ENCODE assay signal across 10 cellular contexts in genomic region chr17:80596760-80597608, GRCh38. TPM values are rescaled to one million over a fixed set of nuclear protein-coding genes. Genes with fewer than 3 reads are reported as not detected.
DNase-seq lines count a peak whose midpoint lies in the region; ATAC-seq and TF ChIP-seq lines count a peak whose summit lies in the region.
"Had no signal": no experiment of that assay in that cellular context is flagged by ENCODE, and none has a peak within 500 bp of the region (broad histone marks: within the 10 kb centered on the region; RNA-seq: fewer than 3 reads in every experiment).

No MANE protein-coding gene starts in this region.

- 82% methylated on average over 12 of the region's 12 CpGs for WGBS in GM23248 (ENCODE audit: low coverage in 1 of 2, low lambda C conversion rate in 2 of 2, missing lambda C conversion rate in 2 of 2), 2 experiments
- WGBS in suprapubic skin: 88% methylated on average over 12 of the region's 12 CpGs

- H2AFZ ChIP-seq in GM23248 (no peak overlapping the region), OCI-LY1 (ENCODE audit: low read length) (no peak overlapping the region)

- no peak overlapping the region for H3K4me2 ChIP-seq in GM23248 (ENCODE audit: unreplicated experiment)
- H3K4me2 ChIP-seq in OCI-LY1 (ENCODE audit: low read length): no peak overlapping the region

- peaks cover 50% of the 10 kb centered on the region for H3K4me1 Mint-ChIP-seq in activated T-helper 2 cell treated with anti-CD3 and anti-CD28 coated beads, Interferon-gamma antibody, Interleukin-2, Interleukin-4, amounts not matched to agents 10 μg/mL and 5 μg/mL and 100 μg/mL, durations not matched to agents 14 hours and 24 hours and 36 hours (ENCODE audit: low read depth)

- in situ Hi-C loops in GM23248 (cut with MboI): no loop called here

- TF ChIP-seq CTCF in OCI-LY1 (IDR thresholded peaks at IDR 0.05; ENCODE audit: low read length) (no peak), ascending aorta (IDR thresholded peaks at IDR 0.05) (no peak), suprapubic skin (IDR thresholded peaks at IDR 0.05) (no peak)

- H3K9ac ChIP-seq in GM23248: no peak overlapping the region
- no peak overlapping the region for H3K9ac ChIP-seq in OCI-LY1 (ENCODE audit: low read length)

- H3K36me3 Mint-ChIP-seq in activated T-helper 2 cell treated with anti-CD3 and anti-CD28 coated beads, Interferon-gamma antibody, Interleukin-2, Interleukin-4, amounts not matched to agents 10 μg/mL and 5 μg/mL and 100 μg/mL, durations not matched to agents 14 hours and 24 hours and 36 hours (ENCODE audit: low read depth): peaks cover 13% of the 10 kb centered on the region

- no peaks in the 10 kb centered on the region for H3K9me3 ChIP-seq in GM23248 (ENCODE audit: low read depth)
- no peaks in the 10 kb centered on the region for H3K9me3 ChIP-seq in OCI-LY1 (ENCODE audit: low read length)
- H3K9me3 ChIP-seq in ascending aorta: no peaks in the 10 kb centered on the region
- H3K9me3 ChIP-seq in suprapubic skin: no peaks in the 10 kb centered on the region
- H3K9me3 ChIP-seq: tibial artery had no signal

- H3K79me2 ChIP-seq in GM23248 (ENCODE audit: insufficient read depth) (peaks cover 91% of the 10 kb centered on the region), OCI-LY1 (ENCODE audit: insufficient read depth, low read length) (peaks cover 61% of the 10 kb centered on the region)

- DNase-seq in GM23248 (peak; percentile 47), myocyte (ENCODE audit: low read depth) (peak; percentile 42), ascending aorta (ENCODE audit: low spot score in 2 of 2) (no peak), suprapubic skin (ENCODE audit: low spot score in 2 of 2) (no peak)
- DNase-seq in activated T-helper 2 cell treated with anti-CD3 and anti-CD28 coated beads, Interferon-gamma antibody, Interleukin-2, Interleukin-4, amounts not matched to agents 10 μg/mL and 5 μg/mL and 100 μg/mL, durations not matched to agents 14 hours and 24 hours and 36 hours (ENCODE audit: low spot score): no peak
- DNase-seq: OCI-M1, tibial artery had no signal

- H3K27ac ChIP-seq in GM23248: no peak overlapping the region
- H3K27ac ChIP-seq in OCI-LY1 (ENCODE audit: low read depth, low read length, poor library complexity, severe bottlenecking): peak overlapping the region; percentile 45
- H3K27ac ChIP-seq in ascending aorta: no peak overlapping the region
- H3K27ac ChIP-seq in suprapubic skin: no peak overlapping the region
- H3K27ac ChIP-seq: tibial artery had no signal

- no peak overlapping the region for H3K4me3 Mint-ChIP-seq in activated T-helper 2 cell treated with anti-CD3 and anti-CD28 coated beads, Interferon-gamma antibody, Interleukin-2, Interleukin-4, amounts not matched to agents 10 μg/mL and 5 μg/mL and 100 μg/mL, durations not matched to agents 14 hours and 24 hours and 36 hours (ENCODE audit: low read depth)

- H3K27me3 ChIP-seq in GM23248 (replicated peaks; ENCODE audit: insufficient read depth) (no peaks in the 10 kb centered on the region), OCI-LY1 (ENCODE audit: insufficient read depth, low read length) (no peaks in the 10 kb centered on the region), ascending aorta (no peaks in the 10 kb centered on the region), suprapubic skin (no peaks in the 10 kb centered on the region)
- H3K27me3 ChIP-seq: tibial artery had no signal

- H3K4me3 ChIP-seq in GM23248: no peak overlapping the region
- H3K4me3 ChIP-seq in OCI-LY1 (ENCODE audit: low read depth, low read length, poor library complexity, severe bottlenecking): no peak overlapping the region
- no peak overlapping the region for H3K4me3 ChIP-seq in ascending aorta
- H3K4me3 ChIP-seq in suprapubic skin: no peak overlapping the region
- H3K4me3 ChIP-seq: tibial artery had no signal

- peaks cover 19% of the 10 kb centered on the region for H3K4me1 ChIP-seq in GM23248 (ENCODE audit: insufficient read depth)
- peaks cover 71% of the 10 kb centered on the region for H3K4me1 ChIP-seq in OCI-LY1 (ENCODE audit: insufficient read depth, low read length, severe bottlenecking)
- H3K4me1 ChIP-seq in ascending aorta: no peaks in the 10 kb centered on the region
- H3K4me1 ChIP-seq in suprapubic skin: peaks cover 11% of the 10 kb centered on the region
- H3K4me1 ChIP-seq: tibial artery had no signal

- H3K36me3 ChIP-seq in GM23248 (ENCODE audit: low read depth): no peaks in the 10 kb centered on the region
- H3K36me3 ChIP-seq in OCI-LY1 (ENCODE audit: insufficient read depth, low read length): no peaks in the 10 kb centered on the region
- H3K36me3 ChIP-seq in ascending aorta: no peaks in the 10 kb centered on the region
- no peaks in the 10 kb centered on the region for H3K36me3 ChIP-seq in suprapubic skin
- H3K36me3 ChIP-seq: tibial artery had no signal

- peak overlapping the region; percentile 2 for H3K27ac Mint-ChIP-seq in activated T-helper 2 cell treated with anti-CD3 and anti-CD28 coated beads, Interferon-gamma antibody, Interleukin-2, Interleukin-4, amounts not matched to agents 10 μg/mL and 5 μg/mL and 100 μg/mL, durations not matched to agents 14 hours and 24 hours and 36 hours

- no peak for TF ChIP-seq EP300 in suprapubic skin (IDR thresholded peaks at IDR 0.05)

- no peaks in the 10 kb centered on the region for H3K9me3 Mint-ChIP-seq in activated T-helper 2 cell treated with anti-CD3 and anti-CD28 coated beads, Interferon-gamma antibody, Interleukin-2, Interleukin-4, amounts not matched to agents 10 μg/mL and 5 μg/mL and 100 μg/mL, durations not matched to agents 14 hours and 24 hours and 36 hours

- ATAC-seq in HG02852 (IDR thresholded peaks at IDR 0.05; ENCODE audit: unreplicated experiment): no peak
- ATAC-seq in GM18907 (IDR thresholded peaks at IDR 0.05; ENCODE audit: unreplicated experiment): no peak

- H4K20me1 ChIP-seq in GM23248 (ENCODE audit: insufficient read depth): peaks cover 5% of the 10 kb centered on the region
- no peaks in the 10 kb centered on the region for H4K20me1 ChIP-seq in OCI-LY1 (ENCODE audit: insufficient read depth, low read length)

- intact Hi-C loops in activated T-helper 2 cell treated with anti-CD3 and anti-CD28 coated beads, Interferon-gamma antibody, Interleukin-2, Interleukin-4, amounts not matched to agents 10 μg/mL and 5 μg/mL and 100 μg/mL, durations not matched to agents 14 hours and 24 hours and 36 hours (cut with micrococcal nuclease): loop anchor here (1.0 kb wide), 1 partner anchor 8 kb away; no protein-coding TSS in a partner anchor
- intact Hi-C loops in ascending aorta (cut with DNase I): no loop called here

- H3F3A ChIP-seq in GM23248 (ENCODE audit: insufficient read depth) (no peaks in the 10 kb centered on the region), OCI-LY1 (ENCODE audit: insufficient read depth, low read length) (no peaks in the 10 kb centered on the region)

- TF ChIP-seq POLR2A in suprapubic skin (IDR thresholded peaks at IDR 0.05): no peak

- H3K9me2 ChIP-seq in GM23248 (ENCODE audit: insufficient read depth) (no peaks in the 10 kb centered on the region), OCI-LY1 (ENCODE audit: low read depth, low read length) (no peaks in the 10 kb centered on the region)

- no peaks in the 10 kb centered on the region for H3K27me3 Mint-ChIP-seq in activated T-helper 2 cell treated with anti-CD3 and anti-CD28 coated beads, Interferon-gamma antibody, Interleukin-2, Interleukin-4, amounts not matched to agents 10 μg/mL and 5 μg/mL and 100 μg/mL, durations not matched to agents 14 hours and 24 hours and 36 hours (ENCODE audit: low read depth)

RNA-seq across cellular contexts. Expression of gene RPTOR, which starts 52.3 kb away (rescaled TPM):
- 16.1 and 19.0 TPM in 2 replicates for total RNA-seq in GM23248 (2014; rRNA removed; shearing (Covaris generic))
- polyA plus RNA-seq in GM23248 (2016; fragmentation: Nextera tagmentation; extraction: Ambion mirVana): 6.6 and 7.0 TPM in 2 replicates
- 59.9 and 62.4 TPM in 2 replicates for total RNA-seq in activated T-helper 2 cell treated with anti-CD3 and anti-CD28 coated beads, Interferon-gamma antibody, Interleukin-2, Interleukin-4, amounts not matched to agents 10 μg/mL and 5 μg/mL and 100 μg/mL, durations not matched to agents 14 hours and 24 hours and 36 hours
- total RNA-seq in myocyte: 18.0 and 19.6 TPM in 2 replicates
- 19.2 TPM for polyA plus RNA-seq in myocyte (2012)
- total RNA-seq in ascending aorta: 36.1 TPM
- 10 to 100 TPM; 45.8 to 84.6 (median 53.0) TPM for total RNA-seq in suprapubic skin

Comparison
In these comparisons a context has a peak if more than half of its experiments do, and no peak if none do; other contexts are left out.
1. DNase-seq: peak in GM23248 (single experiment) and myocyte (single experiment); none in activated T-helper 2 cell treated with anti-CD3 and anti-CD28 coated beads, Interferon-gamma antibody, Interleukin-2, Interleukin-4, amounts not matched to agents 10 μg/mL and 5 μg/mL and 100 μg/mL, durations not matched to agents 14 hours and 24 hours and 36 hours (single experiment), ascending aorta (0 of 2) and suprapubic skin (0 of 2).